Comparison of ENCODE assay signal across 8 cellular contexts in genomic region chr12:50174971-50175715, GRCh38. TPM values are rescaled to one million over a fixed set of nuclear protein-coding genes. Genes with fewer than 3 reads are reported as not detected.
DNase-seq lines count a peak whose midpoint lies in the region; ATAC-seq and TF ChIP-seq lines count a peak whose summit lies in the region.

No MANE protein-coding gene starts in this region.

- 72 to 74% methylated on average over 16 of the region's 16 CpGs for WGBS in lung, 2 donors

- peak; percentile 2 for DNase-seq in COLO668 (lab: John Stamatoyannopoulos, UW; ENCODE audit: unreplicated experiment)
- peak; percentile 76 for DNase-seq in NT2/D1 (ENCODE audit: low read depth, low spot score)
- peak; percentile 89 for DNase-seq in choroid plexus epithelial cell (ENCODE audit: low read depth)
- peak; percentile 33 for DNase-seq in lung (ENCODE audit: low spot score)
- no peak for DNase-seq in NK-92 treated with Interleukin-12 subunit alpha and Interleukin-12 subunit beta, amount 100 ng/mL, for 24 hours (lab: John Stamatoyannopoulos, UW)
- no peak for DNase-seq in stimulated activated naive CD4-positive, alpha-beta T cell treated with Interleukin-2 at 50 U/mL for 16 hours (lab: John Stamatoyannopoulos, UW)

- no peak overlapping the region for H3K27ac ChIP-seq in HEK293 (ENCODE audit: extremely low read depth, low read depth, low read length)
- no peak overlapping the region for H3K27ac ChIP-seq in lung (ENCODE audit: low read depth in 1 of 2, low read length in 1 of 2)

- no peaks in the 10 kb centered on the region for H3K9me3 ChIP-seq in HEK293 (ENCODE audit: control insufficient read depth, insufficient read depth, low read depth, low read length)
- peaks cover 4% of the 10 kb centered on the region; the same call in 1 of the 2 replicates for H3K9me3 ChIP-seq in NT2/D1 (ENCODE audit: insufficient read depth, low read length)
- no peaks in the 10 kb centered on the region for H3K9me3 ChIP-seq in lung (ENCODE audit: control insufficient read depth in 2 of 2, insufficient read depth in 1 of 2, low read length in 1 of 2)

- POLR2A ChIA-PET in HEK293 (lab: Yijun Ruan, JAX), result interaction anchor here (1.3 kb wide), 1 partner anchor 8 kb away, joined by 4 read pairs; the partner anchor contains the start of gene CERS5

- peak; percentile 31; the same call in 1 of the 2 replicates for TF ChIP-seq CTCF in HEK293 (tag by site-specific recombination; IDR thresholded peaks at IDR 0.05)
- TF ChIP-seq CTCF in choroid plexus epithelial cell (conservative IDR thresholded peaks at IDR 0.05; ENCODE audit: low read depth, low read length), result peak; percentile 50
- TF ChIP-seq CTCF in lung (IDR thresholded peaks at IDR 0.05; ENCODE audit: control extremely low read depth, extremely low read depth), result peak; percentile 61

- ATAC-seq in lung (ENCODE audit: insufficient read depth, low FRiP score), result peak; percentile 58
- ATAC-seq in GM21447 (IDR thresholded peaks at IDR 0.05; ENCODE audit: unreplicated experiment), result no peak

- no peaks in the 10 kb centered on the region for H3K4me1 ChIP-seq in HEK293 (ENCODE audit: control insufficient read depth, insufficient read depth, low read length)
- no peaks in the 10 kb centered on the region for H3K4me1 ChIP-seq in NT2/D1 (ENCODE audit: insufficient read depth, insufficient read length)
- no peaks in the 10 kb centered on the region for H3K4me1 ChIP-seq in lung (ENCODE audit: control insufficient read depth in 2 of 2, insufficient read depth in 2 of 2, low read length in 2 of 2)

- no peaks in the 10 kb centered on the region for H3K27me3 ChIP-seq in NT2/D1 (ENCODE audit: insufficient read depth, insufficient read length)
- no peaks in the 10 kb centered on the region for H3K27me3 ChIP-seq in lung (ENCODE audit: control insufficient read depth, insufficient read depth)

- H3K36me3 ChIP-seq in HEK293 (ENCODE audit: control insufficient read depth in 2 of 2, insufficient read depth in 1 of 2, low read length in 2 of 2) (peaks cover 9 to 21% of the 10 kb centered on the region in 2 experiments), NT2/D1 (ENCODE audit: insufficient read depth, insufficient read length, low read length) (peaks cover 30% of the 10 kb centered on the region), lung (ENCODE audit: control insufficient read depth in 2 of 2, insufficient read depth in 2 of 2, low read length in 2 of 2) (peaks cover 7% of the 10 kb centered on the region in 2 donors)

- CTCF ChIA-PET in HEK293 (lab: Yijun Ruan, JAX), result interaction anchor here (0.5 to 4.2 kb wide), 33 partner anchors 8 to 396 kb away, joined by 3 to 41 read pairs (median 5); partner anchors contain the start of genes CERS5, COX14, GPD1 and SMARCD1

- no peak overlapping the region for H3K9ac ChIP-seq in NT2/D1 (ENCODE audit: insufficient read length, low read depth)

- H3K4me3 ChIP-seq in HEK293 (ENCODE audit: low read depth, low read length) (no peak overlapping the region), NT2/D1 (ENCODE audit: insufficient read length, low read depth) (no peak overlapping the region), choroid plexus epithelial cell (ENCODE audit: low read depth, low read length) (no peak overlapping the region), lung (no peak overlapping the region)

TF ChIP-seq in HEK293, 187 proteins besides CTCF, POLR2A, EP300 and RAD21:
- TF ChIP-seq ZNF335 (tag by site-specific recombination; conservative IDR thresholded peaks at IDR 0.05) (0 out of 2 replicates have a peak, but pooled peaks have one; percentile 26), ZNF654 (tag by site-specific recombination; IDR thresholded peaks at IDR 0.05; ENCODE audit: low read depth) (peak; percentile 90), ZNF362 (tag by site-specific recombination; IDR thresholded peaks at IDR 0.05) (peak; percentile 89), ZBTB17 (tag by site-specific recombination; IDR thresholded peaks at IDR 0.05) (0 out of 2 replicates have a peak, but pooled peaks have one; percentile 12), ZSCAN30 (tag by site-specific recombination; IDR thresholded peaks at IDR 0.05) (peak; percentile 53; the same call in 1 of the 2 replicates), ZNF660 (tag by site-specific recombination; IDR thresholded peaks at IDR 0.05) (peak; percentile 42; the same call in 1 of the 2 replicates), ZBTB44 (tag by site-specific recombination; IDR thresholded peaks at IDR 0.05) (0 out of 2 replicates have a peak, but pooled peaks have one; percentile 15), ZNF521 (tag by site-specific recombination; IDR thresholded peaks at IDR 0.05) (no peak), TRIM28 (IDR thresholded peaks at IDR 0.05; ENCODE audit: borderline replicate concordance, low read length) (no peak), IKZF3 (tag by site-specific recombination; IDR thresholded peaks at IDR 0.05) (peak; percentile 86)
- TF ChIP-seq, protein P1, sequence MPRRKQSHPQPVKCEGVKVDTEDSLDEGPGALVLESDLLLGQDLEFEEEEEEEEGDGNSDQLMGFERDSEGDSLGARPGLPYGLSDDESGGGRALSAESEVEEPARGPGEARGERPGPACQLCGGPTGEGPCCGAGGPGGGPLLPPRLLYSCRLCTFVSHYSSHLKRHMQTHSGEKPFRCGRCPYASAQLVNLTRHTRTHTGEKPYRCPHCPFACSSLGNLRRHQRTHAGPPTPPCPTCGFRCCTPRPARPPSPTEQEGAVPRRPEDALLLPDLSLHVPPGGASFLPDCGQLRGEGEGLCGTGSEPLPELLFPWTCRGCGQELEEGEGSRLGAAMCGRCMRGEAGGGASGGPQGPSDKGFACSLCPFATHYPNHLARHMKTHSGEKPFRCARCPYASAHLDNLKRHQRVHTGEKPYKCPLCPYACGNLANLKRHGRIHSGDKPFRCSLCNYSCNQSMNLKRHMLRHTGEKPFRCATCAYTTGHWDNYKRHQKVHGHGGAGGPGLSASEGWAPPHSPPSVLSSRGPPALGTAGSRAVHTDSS (tag by site-specific recombination; IDR thresholded peaks at IDR 0.05), result no peak

RNA-seq across cellular contexts. Expression of gene CERS5, which starts 8.0 kb away (rescaled TPM):
- 10 to 100 TPM; 36.7 to 38.8 TPM for total RNA-seq in lung
- polyA plus RNA-seq in lung, result 10 to 100 TPM; 32.6 to 54.0 TPM

Comparison
In these comparisons a context has a peak if more than half of its experiments do, and no peak if none do; other contexts are left out.
1. DNase-seq: peak in COLO668 (single experiment), NT2/D1 (single experiment), choroid plexus epithelial cell (single experiment) and lung (single experiment); none in NK-92 treated with Interleukin-12 subunit alpha and Interleukin-12 subunit beta, amount 100 ng/mL, for 24 hours (single experiment) and stimulated activated naive CD4-positive, alpha-beta T cell treated with Interleukin-2 at 50 U/mL for 16 hours (single experiment).
2. Peak in every context shown above with its lines, with median percentiles within 50 percentile points of each other: CTCF ChIP-seq.